ENCODE assay signal across 22 cellular contexts in the genomic region with DNA sequence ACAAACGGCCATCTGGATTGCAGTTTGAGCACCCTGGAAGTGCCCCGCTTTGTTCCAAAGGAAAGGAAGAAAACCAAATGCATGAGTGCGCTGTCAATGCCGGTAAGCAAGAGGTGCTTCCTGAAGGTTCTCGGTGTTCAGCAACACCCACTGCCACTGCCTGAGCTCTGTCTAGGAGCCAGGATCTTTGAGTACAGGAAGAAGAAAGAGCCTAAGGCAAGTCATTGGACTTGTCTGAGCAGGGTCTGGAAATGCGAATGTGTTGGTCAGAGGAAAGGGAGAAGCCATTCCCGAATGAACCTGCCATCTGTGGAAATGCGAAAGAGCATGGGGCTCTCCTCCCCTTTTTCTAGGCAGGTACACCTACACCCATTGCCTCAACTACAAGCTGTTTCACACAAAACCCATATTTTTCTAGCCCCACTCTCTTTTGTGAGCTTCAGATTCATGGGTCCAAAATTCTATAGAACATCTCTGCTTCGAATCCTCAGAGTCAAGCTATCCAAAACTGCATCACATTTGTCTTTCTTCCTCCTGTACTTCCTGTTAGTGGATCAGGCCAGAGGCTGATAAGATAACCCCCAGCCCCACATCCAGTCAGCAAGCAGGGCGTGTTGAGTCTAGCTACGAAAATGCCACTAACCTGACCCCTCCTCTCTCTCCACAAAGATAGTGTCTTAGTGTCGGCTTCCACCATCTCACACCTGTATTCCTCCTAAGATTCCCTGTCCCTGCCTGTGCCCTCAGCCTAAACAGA.
"Had no signal": no experiment of that assay in that cellular context is flagged by ENCODE, and none has a peak within 500 bp of the region (broad histone marks: within the 10 kb centered on the region; RNA-seq: fewer than 3 reads in every experiment).

No MANE protein-coding gene starts in this region.

- H3K27ac ChIP-seq: lower lobe of right lung, upper lobe of right lung had no signal

- FAIRE-seq: small intestine had no signal

- H3K4me1 ChIP-seq: lower lobe of right lung, upper lobe of right lung had no signal

- H3K36me3 ChIP-seq: lower lobe of right lung, upper lobe of right lung had no signal

- H3K36me3 Mint-ChIP-seq: activated CD4-positive, alpha-beta memory T cell treated with anti-CD3 and anti-CD28 coated beads for 36 hours; activated naive CD8-positive, alpha-beta T cell treated with anti-CD3 and anti-CD28 coated beads, Interleukin-2, amount 10 ng/mL, durations not matched to agents 7 days and 5 days had no signal

- H3K27me3 Mint-ChIP-seq: activated CD4-positive, alpha-beta memory T cell treated with anti-CD3 and anti-CD28 coated beads for 36 hours; activated naive CD8-positive, alpha-beta T cell treated with anti-CD3 and anti-CD28 coated beads, Interleukin-2, amount 10 ng/mL, durations not matched to agents 7 days and 5 days; dendritic cell treated with granulocyte-macrophage colony-stimulating factor and Interleukin-4, amounts not matched to agents 40 ng/mL and 50 ng/mL, for 4 days had no signal

- H3K27me3 ChIP-seq: upper lobe of right lung had no signal

- H3K4me3 ChIP-seq: lower lobe of right lung, upper lobe of right lung had no signal

- ATAC-seq: activated T-cell treated with anti-CD3 and anti-CD28 coated beads, Interleukin-2, amount 50 U/mL, for 72 hours; left lobe of liver; lower lobe of right lung; naive thymus-derived CD4-positive, alpha-beta T cell; sciatic nerve; upper lobe of right lung had no signal

- DNase-seq: activated CD4-positive, alpha-beta memory T cell treated with anti-CD3 and anti-CD28 coated beads for 36 hours; activated CD4-positive, alpha-beta T cell treated with anti-CD3 and anti-CD28 coated beads for 48 hours; activated effector memory CD4-positive, alpha-beta T cell treated with Interleukin-2 at 50 U/mL for 16 hours; activated naive CD4-positive, alpha-beta T cell treated with anti-CD3 and anti-CD28 coated beads for 36 hours; activated naive CD8-positive, alpha-beta T cell treated with anti-CD3 and anti-CD28 coated beads, Interleukin-2, amount 10 ng/mL, durations not matched to agents 7 days and 5 days; activated T-cell treated with anti-CD3 and anti-CD28 coated beads, Interleukin-2, amount 50 U/mL, for 72 hours; amniotic stem cell; effector CD4-positive, alpha-beta T cell; lower lobe of right lung; naive thymus-derived CD4-positive, alpha-beta T cell; posterior cingulate gyrus; small intestine; stimulated activated CD4-positive, alpha-beta T cell treated with anti-CD3 and anti-CD28 coated beads, Interleukin-15, amount 100 ng/mL, for 24 hours; stimulated activated CD4-positive, alpha-beta T cell treated with anti-CD3 and anti-CD28 coated beads, Interleukin-2, amount 100 ng/mL, for 48 hours; stimulated activated CD8-positive, alpha-beta memory T cell treated with anti-CD3 and anti-CD28 coated beads, Interleukin-4, amount 100 ng/mL, for 48 hours; stimulated activated naive CD4-positive, alpha-beta T cell; T-helper 9 cell; upper lobe of right lung had no signal

- H3K4me1 Mint-ChIP-seq: activated naive CD8-positive, alpha-beta T cell treated with anti-CD3 and anti-CD28 coated beads, Interleukin-2, amount 10 ng/mL, durations not matched to agents 7 days and 5 days had no signal

- H3K27ac Mint-ChIP-seq: activated CD4-positive, alpha-beta memory T cell treated with anti-CD3 and anti-CD28 coated beads for 36 hours; activated naive CD4-positive, alpha-beta T cell treated with anti-CD3 and anti-CD28 coated beads for 36 hours; activated naive CD8-positive, alpha-beta T cell treated with anti-CD3 and anti-CD28 coated beads, Interleukin-2, amount 10 ng/mL, durations not matched to agents 7 days and 5 days; activated T-cell treated with anti-CD3 and anti-CD28 coated beads, Interleukin-2, amount 50 U/mL, for 72 hours; dendritic cell treated with granulocyte-macrophage colony-stimulating factor and Interleukin-4, amounts not matched to agents 40 ng/mL and 50 ng/mL, for 4 days; naive thymus-derived CD4-positive, alpha-beta T cell had no signal

- H3K4me3 Mint-ChIP-seq: activated CD4-positive, alpha-beta memory T cell treated with anti-CD3 and anti-CD28 coated beads for 36 hours; activated naive CD4-positive, alpha-beta T cell treated with anti-CD3 and anti-CD28 coated beads for 36 hours; activated naive CD8-positive, alpha-beta T cell treated with anti-CD3 and anti-CD28 coated beads, Interleukin-2, amount 10 ng/mL, durations not matched to agents 7 days and 5 days; activated T-cell treated with anti-CD3 and anti-CD28 coated beads, Interleukin-2, amount 50 U/mL, for 72 hours; dendritic cell treated with granulocyte-macrophage colony-stimulating factor and Interleukin-4, amounts not matched to agents 40 ng/mL and 50 ng/mL, for 4 days; naive thymus-derived CD4-positive, alpha-beta T cell; neural crest cell had no signal

- H3K9me3 ChIP-seq: lower lobe of right lung, upper lobe of right lung had no signal

- H3K9me3 Mint-ChIP-seq: activated CD4-positive, alpha-beta memory T cell treated with anti-CD3 and anti-CD28 coated beads for 36 hours; activated naive CD4-positive, alpha-beta T cell treated with anti-CD3 and anti-CD28 coated beads for 36 hours; activated naive CD8-positive, alpha-beta T cell treated with anti-CD3 and anti-CD28 coated beads, Interleukin-2, amount 10 ng/mL, durations not matched to agents 7 days and 5 days; activated T-cell treated with anti-CD3 and anti-CD28 coated beads, Interleukin-2, amount 50 U/mL, for 72 hours; dendritic cell treated with granulocyte-macrophage colony-stimulating factor and Interleukin-4, amounts not matched to agents 40 ng/mL and 50 ng/mL, for 4 days; naive thymus-derived CD4-positive, alpha-beta T cell; neural crest cell had no signal
